Comparison of ENCODE assay signal across 7 cellular contexts in genomic region chr1:150256549-150257341, GRCh38. TPM values are rescaled to one million over a fixed set of nuclear protein-coding genes. Genes with fewer than 3 reads are reported as not detected.
DNase-seq lines count a peak whose midpoint lies in the region; ATAC-seq and TF ChIP-seq lines count a peak whose summit lies in the region.
"Had no signal": no experiment of that assay in that cellular context is flagged by ENCODE, and none has a peak within 500 bp of the region (broad histone marks: within the 10 kb centered on the region; RNA-seq: fewer than 3 reads in every experiment).

No MANE protein-coding gene starts in this region.

- H3K4me3 Mint-ChIP-seq in effector memory CD8-positive, alpha-beta T cell: no peak overlapping the region

- peaks cover 3% of the 10 kb centered on the region; the same call in 1 of the 2 replicates for H3F3A ChIP-seq in MM.1S (ENCODE audit: insufficient read depth, low read length)

- no peaks in the 10 kb centered on the region for H3K36me3 Mint-ChIP-seq in effector memory CD8-positive, alpha-beta T cell (ENCODE audit: insufficient read depth)

- H3K27ac ChIP-seq in MM.1S (ENCODE audit: low read length) (no peak overlapping the region), vagina (no peak overlapping the region)

- no peaks in the 10 kb centered on the region for H3K9me3 ChIP-seq in MM.1S (replicated peaks; ENCODE audit: insufficient read depth, low read length)
- H3K9me3 ChIP-seq in vagina: no peaks in the 10 kb centered on the region

- peaks cover 44 to 49% of the 10 kb centered on the region in 2 donors for H3K27me3 Mint-ChIP-seq in effector memory CD8-positive, alpha-beta T cell

- H3K9me3 Mint-ChIP-seq in effector memory CD8-positive, alpha-beta T cell: no peaks in the 10 kb centered on the region

- intact Hi-C loops in vagina (cut with DNase I): no loop called here

- peak overlapping the region; percentile 76; the same call in 1 of the 2 replicates for H3K4me2 ChIP-seq in MM.1S (ENCODE audit: low read depth, low read length)

- H3K27ac Mint-ChIP-seq in effector memory CD8-positive, alpha-beta T cell: peak overlapping the region; percentile 59 to 64

- H3K4me1 Mint-ChIP-seq in effector memory CD8-positive, alpha-beta T cell (ENCODE audit: low read depth in 2 of 2): peaks cover 10 to 14% of the 10 kb centered on the region in 2 donors

- peak overlapping the region; percentile 81 for H2AFZ ChIP-seq in MM.1S (ENCODE audit: low read length)

- no peak for DNase-seq in MM.1S
- DNase-seq in effector memory CD8-positive, alpha-beta T cell: no peak
- DNase-seq in putamen (ENCODE audit: low spot score): peak; percentile 83
- DNase-seq in GM20000 (ENCODE audit: low spot score): no peak
- no peak for DNase-seq in vagina (ENCODE audit: extremely low spot score in 2 of 2)

- H3K4me1 ChIP-seq in MM.1S (ENCODE audit: low read length): peaks cover 8% of the 10 kb centered on the region
- H3K4me1 ChIP-seq in vagina: peaks cover 23% of the 10 kb centered on the region

- TF ChIP-seq POLR2A in vagina (IDR thresholded peaks at IDR 0.05): no peak

- H4K20me1 ChIP-seq in MM.1S (ENCODE audit: insufficient read depth, low read length): no peaks in the 10 kb centered on the region

- no peaks in the 10 kb centered on the region for H3K79me2 ChIP-seq in MM.1S (ENCODE audit: low read length)

- H3K9ac ChIP-seq in MM.1S (ENCODE audit: low read length): no peak overlapping the region

- H3K27me3 ChIP-seq in MM.1S (replicated peaks; ENCODE audit: insufficient read depth, low read length) (peaks cover 24% of the 10 kb centered on the region), vagina (no peaks in the 10 kb centered on the region)

- no peak for ATAC-seq in effector memory CD8-positive, alpha-beta T cell (replicated peaks)
- ATAC-seq in GM21717 (IDR thresholded peaks at IDR 0.05; ENCODE audit: unreplicated experiment): no peak

- H3K4me3 ChIP-seq in MM.1S (ENCODE audit: low read length) (no peak overlapping the region), vagina (peak overlapping the region in 1 of 2 donors; percentile 37)

- H3K36me3 ChIP-seq in MM.1S (replicated peaks; ENCODE audit: insufficient read depth, low read length) (no peaks in the 10 kb centered on the region), vagina (no peaks in the 10 kb centered on the region)

- no peaks in the 10 kb centered on the region for H3K9me2 ChIP-seq in MM.1S (replicated peaks; ENCODE audit: insufficient read depth, low read length)

- TF ChIP-seq CTCF in MM.1S (IDR thresholded peaks at IDR 0.05; ENCODE audit: low read length): no peak
- no peak for TF ChIP-seq CTCF in GM20000 (IDR thresholded peaks at IDR 0.05; ENCODE audit: extremely low read depth, missing control alignments)
- no peak for TF ChIP-seq CTCF in vagina (IDR thresholded peaks at IDR 0.05)

RNA-seq across cellular contexts. Expression of gene CA14, which starts 0.8 kb away (rescaled TPM):
- total RNA-seq in vagina: not detected
- total RNA-seq: myocyte had no signal

RNA-seq across cellular contexts. Expression of gene APH1A, which starts 12.1 kb away (rescaled TPM):
- 52.8 TPM for total RNA-seq in vagina

RNA-seq across cellular contexts. Expression of gene C1orf54, which starts 15.8 kb away (rescaled TPM):
- 19.4 TPM for total RNA-seq in vagina

RNA-seq across cellular contexts. Expression of gene ANP32E, which starts 20.8 kb away (rescaled TPM):
- 16.7 TPM for total RNA-seq in vagina

RNA-seq across cellular contexts. Expression of gene CIART, which starts 25.6 kb away (rescaled TPM):
- total RNA-seq in vagina: 6.6 TPM
